ENCODE assay signal across 26 cellular contexts in the genomic region with DNA sequence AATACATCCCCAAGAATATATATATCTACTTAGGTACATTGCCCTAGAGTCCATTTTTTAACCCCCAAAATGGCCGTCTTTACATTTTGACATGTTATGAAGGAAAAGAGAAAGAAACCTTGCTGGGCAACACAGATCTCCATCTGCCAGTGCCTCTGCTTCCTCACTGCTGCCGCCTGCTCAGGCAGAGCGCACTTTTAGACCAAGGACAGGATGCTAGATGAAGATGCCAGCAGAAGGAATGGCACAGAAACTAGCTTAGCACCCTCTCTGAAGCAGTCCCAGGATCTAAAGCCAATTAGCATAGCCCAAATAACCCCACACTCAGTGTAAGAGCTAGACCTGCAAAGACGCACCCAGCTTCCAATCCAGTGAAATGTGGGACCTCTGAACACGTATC.
"Had no signal": no experiment of that assay in that cellular context is flagged by ENCODE, and none has a peak within 500 bp of the region (broad histone marks: within the 10 kb centered on the region; RNA-seq: fewer than 3 reads in every experiment).

No MANE protein-coding gene starts in this region.

- H3K27me3 ChIP-seq: brain microvascular endothelial cell, SJCRH30 had no signal

- H3K4me1 ChIP-seq: SJCRH30 had no signal

- H3K9me3 ChIP-seq: SJCRH30 had no signal

- H3K36me3 ChIP-seq: brain microvascular endothelial cell, cardiac muscle cell, SJCRH30 had no signal

- H3K4me3 ChIP-seq: cardiac muscle cell, K562, SJCRH30, SK-N-MC had no signal

- ATAC-seq: activated CD8-positive, alpha-beta T cell treated with anti-CD3 and anti-CD28 coated beads, Interleukin-2, amount 10 ng/mL, durations not matched to agents 7 days and 5 days; activated naive CD4-positive, alpha-beta T cell treated with anti-CD3 and anti-CD28 coated beads, Interleukin-2, amount 50 U/mL, for 72 hours; activated naive CD8-positive, alpha-beta T cell treated with anti-CD3 and anti-CD28 coated beads, Interleukin-2, amount 50 U/mL, for 24 hours; activated T-cell treated with anti-CD3 and anti-CD28 coated beads, Interleukin-2, amount 50 U/mL, for 4 hours; K562; Panc1 had no signal

- DNase-seq: activated CD4-positive, alpha-beta T cell treated with anti-CD3 and anti-CD28 coated beads, Interleukin-2, amount 10 ng/mL, durations not matched to agents 7 days and 5 days; activated CD4-positive, alpha-beta T cell treated with anti-CD3 and anti-CD28 coated beads, Interleukin-2, amount 50 U/mL, for 48 hours; activated CD8-positive, alpha-beta memory T cell treated with anti-CD3 and anti-CD28 coated beads, Interleukin-2, amount 50 U/mL, for 4 hours; activated CD8-positive, alpha-beta T cell treated with anti-CD3 and anti-CD28 coated beads, Interleukin-2, amount 10 ng/mL, durations not matched to agents 7 days and 5 days; activated gamma-delta T cell treated with Interleukin-2 at 50 U/mL for 16 hours; activated naive CD4-positive, alpha-beta T cell treated with anti-CD3 and anti-CD28 coated beads for 36 hours; activated naive CD8-positive, alpha-beta T cell treated with anti-CD3 and anti-CD28 coated beads, Interleukin-2, amount 50 U/mL, for 24 hours; activated T-cell treated with anti-CD3 and anti-CD28 coated beads for 4 hours; activated T-cell treated with anti-CD3 and anti-CD28 coated beads, Interleukin-2, amount 50 U/mL, for 4 hours; anterior cingulate cortex; brain microvascular endothelial cell; NCI-H1105; NCI-H1417 treated with DMSO at 0.1 percent for 48 hours; NCI-H1694; NCI-H1930; NCI-H2081 treated with DMSO at 0.1 percent for 48 hours; NCI-H226; NCI-H446 treated with DMSO at 0.1 percent for 48 hours; NCI-H524; SHP77; SJCRH30 had no signal

- H3K27ac ChIP-seq: brain microvascular endothelial cell, cardiac muscle cell, SJCRH30, SK-N-MC had no signal
